15 cellular contexts compared by ENCODE assay signal in the genomic region with DNA sequence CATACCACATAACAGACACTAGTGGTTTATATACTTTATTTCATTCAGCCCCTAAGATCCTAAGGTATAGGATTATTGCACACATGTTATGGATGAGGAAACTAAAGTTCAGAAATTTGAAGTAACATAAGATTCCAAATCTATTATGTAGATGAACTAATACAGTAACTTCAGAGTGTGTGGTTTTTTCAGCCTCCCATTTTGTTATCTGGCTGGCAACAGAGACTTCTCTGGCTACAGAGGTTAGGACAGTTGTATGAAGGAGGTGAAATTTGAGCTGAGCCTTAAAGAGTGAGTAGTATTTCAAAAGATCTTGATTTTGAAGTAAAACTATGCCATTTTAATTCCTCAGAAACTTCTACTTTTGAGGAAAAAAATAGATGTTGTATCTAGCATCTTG.
"Had no signal": no experiment of that assay in that cellular context is flagged by ENCODE, and none has a peak within 500 bp of the region (broad histone marks: within the 10 kb centered on the region; RNA-seq: fewer than 3 reads in every experiment).

No MANE protein-coding gene starts in this region.

- H3K9me3 Mint-ChIP-seq: naive thymus-derived CD8-positive, alpha-beta T cell; type B pancreatic cell had no signal

- ATAC-seq: esophagus mucosa; left colon; left ventricle myocardium superior; naive thymus-derived CD8-positive, alpha-beta T cell; right cardiac atrium had no signal

- H3K4me3 Mint-ChIP-seq: naive thymus-derived CD8-positive, alpha-beta T cell; type B pancreatic cell had no signal

- H3K4me3 ChIP-seq: lung, ovary, smooth muscle cell had no signal

- H3K27ac Mint-ChIP-seq: naive thymus-derived CD8-positive, alpha-beta T cell; type B pancreatic cell had no signal

- H3K27me3 Mint-ChIP-seq: naive thymus-derived CD8-positive, alpha-beta T cell; type B pancreatic cell had no signal

- H3K4me1 Mint-ChIP-seq: naive thymus-derived CD8-positive, alpha-beta T cell had no signal

- H3K4me2 ChIP-seq: smooth muscle cell had no signal

- H3K36me3 ChIP-seq: ovary had no signal

- H3K9me3 ChIP-seq: ovary had no signal

- H3K27ac ChIP-seq: ovary had no signal

- H3K27me3 ChIP-seq: ovary had no signal

- DNase-seq: cortex of kidney; effector memory CD4-positive, alpha-beta T cell; left colon; left ventricle myocardium superior; mesenchymal stem cell; midbrain; naive thymus-derived CD8-positive, alpha-beta T cell; ovary; right cardiac atrium; stimulated activated CD4-positive, alpha-beta T cell treated with anti-CD3 and anti-CD28 coated beads, Interleukin-2, amount 100 ng/mL, for 48 hours; stimulated activated naive CD4-positive, alpha-beta T cell treated with Interleukin-2 at 50 U/mL for 16 hours had no signal
